ENCODE assay signal across 11 cellular contexts in genomic region chr6:8108031-8108660, GRCh38. TPM values are rescaled to one million over a fixed set of nuclear protein-coding genes. Genes with fewer than 3 reads are reported as not detected.
DNase-seq lines count a peak whose midpoint lies in the region; ATAC-seq, FAIRE-seq and TF ChIP-seq lines count a peak whose summit lies in the region.
"Had no signal": no experiment of that assay in that cellular context is flagged by ENCODE, and none has a peak within 500 bp of the region (broad histone marks: within the 10 kb centered on the region; RNA-seq: fewer than 3 reads in every experiment).

No MANE protein-coding gene starts in this region.

- peak overlapping the region; percentile 46 for H3K4me2 ChIP-seq in endothelial cell of umbilical vein (ENCODE audit: insufficient read depth, low read length)

- POLR2A ChIA-PET in Panc1 (lab: Charles Lee) (no interaction called here), endothelial cell of umbilical vein (lab: Charles Lee) (interaction anchor here (0.6 to 1.0 kb wide), 3 partner anchors 23 to 100 kb away, joined by 3 to 5 read pairs (median 5); no protein-coding TSS in a partner anchor)

- H4K20me1 ChIP-seq in endothelial cell of umbilical vein (replicated peaks; ENCODE audit: control insufficient read depth, extremely low read depth, insufficient read depth, low read length): no peaks in the 10 kb centered on the region

- H2AFZ ChIP-seq in endothelial cell of umbilical vein (ENCODE audit: low read depth, low read length): peak overlapping the region; percentile 47

- TF ChIP-seq CTCF in Panc1 (IDR thresholded peaks at IDR 0.05) (no peak), endothelial cell of umbilical vein (IDR thresholded peaks at IDR 0.05; ENCODE audit: extremely low read depth in 1 of 2, insufficient read depth in 1 of 2, low read depth in 1 of 2, low read length in 2 of 2) (no peak), coronary artery (IDR thresholded peaks at IDR 0.05) (no peak)

- no peak overlapping the region for H3K4me3 ChIP-seq in Panc1 (ENCODE audit: low read depth in 2 of 2, low read length in 2 of 2)
- no peak overlapping the region for H3K4me3 ChIP-seq in endothelial cell of umbilical vein (replicated peaks in 1 of 3; ENCODE audit: insufficient read depth in 1 of 3, low read depth in 1 of 3, low read length in 3 of 3)
- no peak overlapping the region for H3K4me3 ChIP-seq in coronary artery
- H3K4me3 ChIP-seq: uterus had no signal

- H3K27me3 ChIP-seq in Panc1 (ENCODE audit: control insufficient read depth, insufficient read depth, low read length) (no peaks in the 10 kb centered on the region), endothelial cell of umbilical vein (ENCODE audit: control insufficient read depth in 2 of 2, insufficient read depth in 2 of 2, low read length in 2 of 2) (no peaks in the 10 kb centered on the region)
- H3K27me3 ChIP-seq: uterus had no signal

- BruUV-seq in Panc1 (replicated peaks; lab: Mats Ljungman, UMichigan) (no TSS peak), endothelial cell of umbilical vein (replicated peaks; lab: Mats Ljungman, UMichigan) (TSS peak; percentile 28)

- H3K9ac ChIP-seq in endothelial cell of umbilical vein (replicated peaks; ENCODE audit: extremely low read depth, insufficient read depth, low read length): peak overlapping the region; percentile 49

- no peak for TF ChIP-seq POLR2A in endothelial cell of umbilical vein (IDR thresholded peaks at IDR 0.05; ENCODE audit: low read depth, low read length)

- FAIRE-seq in endothelial cell of umbilical vein (lab: Jason Lieb, UNC): peak; percentile 98

- H3K9me1 ChIP-seq in endothelial cell of umbilical vein (replicated peaks; ENCODE audit: control insufficient read depth, extremely low read depth, insufficient read depth, low read length): no peaks in the 10 kb centered on the region

- DNase-seq in DMS53 (lab: John Stamatoyannopoulos, UW) (peak; percentile 75), Panc1 (ENCODE audit: low read depth, low spot score) (peak; percentile 79), endothelial cell of umbilical vein (ENCODE audit: low read depth, low spot score) (peak; percentile 97), non-pigmented ciliary epithelial cell (ENCODE audit: low read depth) (peak; percentile 93), coronary artery (ENCODE audit: low spot score) (no peak), NCI-H2196 treated with DMSO at 0.1 percent for 48 hours (lab: John Stamatoyannopoulos, UW; ENCODE audit: unreplicated experiment) (no peak)
- no peak for DNase-seq in activated CD4-positive, CD25-positive, alpha-beta regulatory T cell treated with anti-CD3 and anti-CD28 coated beads, Interleukin-2, amount 50 U/mL, for 72 hours
- DNase-seq: activated T-cell treated with anti-CD3 and anti-CD28 coated beads, Interleukin-2, amount 50 U/mL, for 48 hours; NCI-H2081 treated with DMSO at 0.1 percent for 48 hours; uterus had no signal

- in situ Hi-C loops in Panc1 (cut with HindIII; ENCODE audit: low pct_unique_long_range_greater_than_20kb, low sequenced_read_pairs): no loop called here

- peak overlapping the region; percentile 62 for H3K27ac ChIP-seq in Panc1 (ENCODE audit: low read length)
- peak overlapping the region; percentile 85 for H3K27ac ChIP-seq in endothelial cell of umbilical vein (ENCODE audit: insufficient read depth, low read depth, low read length)
- H3K27ac ChIP-seq in coronary artery: no peak overlapping the region
- H3K27ac ChIP-seq: uterus had no signal

- intact Hi-C loops in Panc1 (cut with micrococcal nuclease; ENCODE audit: unreplicated experiment): no loop called here
- intact Hi-C loops in endothelial cell of umbilical vein (cut with micrococcal nuclease): loop anchor here (1.0 kb wide), 1 partner anchor 25 kb away; no protein-coding TSS in a partner anchor

- H3K9me3 ChIP-seq in Panc1 (ENCODE audit: control insufficient read depth, insufficient read depth, low read depth, low read length): no peaks in the 10 kb centered on the region
- H3K9me3 ChIP-seq in endothelial cell of umbilical vein (replicated peaks; ENCODE audit: control insufficient read depth, insufficient read depth, low read length): no peaks in the 10 kb centered on the region
- H3K9me3 ChIP-seq: uterus had no signal

- peak; percentile 98 for ATAC-seq in Panc1
- no peak for ATAC-seq in HG03571 (IDR thresholded peaks at IDR 0.05; ENCODE audit: unreplicated experiment)

- H3K79me2 ChIP-seq in endothelial cell of umbilical vein (ENCODE audit: control insufficient read depth, insufficient read depth, low read length): no peaks in the 10 kb centered on the region

- CTCF ChIA-PET in Panc1 (lab: Charles Lee): no interaction called here
- CTCF ChIA-PET in endothelial cell of umbilical vein (lab: Charles Lee): interaction anchor here (1.3 kb wide), 1 partner anchor 111 kb away, joined by 5 read pairs; no protein-coding TSS in a partner anchor

- H3K4me1 ChIP-seq in Panc1 (ENCODE audit: control insufficient read depth, insufficient read depth, low read length) (peaks cover 11% of the 10 kb centered on the region), endothelial cell of umbilical vein (ENCODE audit: control insufficient read depth, extremely low read depth, insufficient read depth, low read length) (peaks cover 18% of the 10 kb centered on the region)
- H3K4me1 ChIP-seq: uterus had no signal

- dilution Hi-C loops in endothelial cell of umbilical vein (cut with MboI; ENCODE audit: extremely low pct_ligation_motif_present, low sequenced_read_pairs): no loop called here

- H3K36me3 ChIP-seq in Panc1 (ENCODE audit: control insufficient read depth, insufficient read depth, low read length) (no peaks in the 10 kb centered on the region), endothelial cell of umbilical vein (ENCODE audit: control insufficient read depth in 2 of 2, extremely low read depth in 1 of 2, insufficient read depth in 2 of 2, low read length in 2 of 2) (no peaks in the 10 kb centered on the region)
- H3K36me3 ChIP-seq: uterus had no signal

TF ChIP-seq in endothelial cell of umbilical vein, 7 proteins besides CTCF, POLR2A, EP300 and RAD21:
- TF ChIP-seq MAX (IDR thresholded peaks at IDR 0.05; ENCODE audit: insufficient read depth, insufficient read length) (no peak), POLR2AphosphoS5 (IDR thresholded peaks at IDR 0.05; ENCODE audit: insufficient read depth, low read depth, low read length) (peak; percentile 84), GATA2 (IDR thresholded peaks at IDR 0.05; ENCODE audit: insufficient read depth, insufficient read length, low read depth, low read length) (peak; percentile 60), MYC (IDR thresholded peaks at IDR 0.05; ENCODE audit: low read depth, low read length) (peak; percentile 27), JUN (IDR thresholded peaks at IDR 0.05; ENCODE audit: borderline replicate concordance, insufficient read depth, insufficient read length, low read depth) (peak; percentile 91), FOS (IDR thresholded peaks at IDR 0.05; ENCODE audit: borderline replicate concordance, insufficient read depth, low read length) (peak; percentile 98), EZH2 (IDR thresholded peaks at IDR 0.05; ENCODE audit: borderline replicate concordance, low read depth, low read length, severe bottlenecking) (no peak)

RNA-seq across cellular contexts. Expression of gene EEF1E1, which starts 5.8 kb away (rescaled TPM):
- total RNA-seq in Panc1 (2021; ENCODE audit: unreplicated experiment) (59.5 TPM), endothelial cell of umbilical vein (58.1 and 62.4 TPM in 2 replicates)
- polyA plus RNA-seq in Panc1 (2012; ENCODE audit: insufficient read length): 34.1 TPM
- 42.5 and 53.8 TPM in 2 replicates for polyA plus RNA-seq in endothelial cell of umbilical vein
- 80.2 and 105 TPM in 2 replicates for polyA plus RNA-seq in endothelial cell of umbilical vein (2011; cell fraction: cytosol; rRNA removed)
- polyA plus RNA-seq in endothelial cell of umbilical vein (2011; cell fraction: nucleus; rRNA removed): 34.0 and 49.2 TPM in 2 replicates
- polyA plus RNA-seq in endothelial cell of umbilical vein (2012): 60.0 and 85.2 TPM in 2 replicates
- polyA minus RNA-seq in endothelial cell of umbilical vein: 24.1 and 25.1 TPM in 2 replicates
- 15.2 TPM for polyA minus RNA-seq in endothelial cell of umbilical vein (2011; cell fraction: cytosol; rRNA and poly(A)+ RNA removed)
- 23.5 and 24.3 TPM in 2 replicates for polyA minus RNA-seq in endothelial cell of umbilical vein (2011; cell fraction: nucleus; rRNA and poly(A)+ RNA removed)

RNA-seq across cellular contexts. Expression of gene BLOC1S5, which starts 44.0 kb away (rescaled TPM):
- total RNA-seq in Panc1 (2021; ENCODE audit: unreplicated experiment) (11.8 TPM), endothelial cell of umbilical vein (16.3 and 19.1 TPM in 2 replicates)
- 10.7 TPM for polyA plus RNA-seq in Panc1 (2012; ENCODE audit: insufficient read length)
- 3.1 and 3.9 TPM in 2 replicates for polyA plus RNA-seq in endothelial cell of umbilical vein
- polyA plus RNA-seq in endothelial cell of umbilical vein (2011; cell fraction: cytosol; rRNA removed): 5.9 and 6.5 TPM in 2 replicates
- polyA plus RNA-seq in endothelial cell of umbilical vein (2011; cell fraction: nucleus; rRNA removed): 3.2 and 4.2 TPM in 2 replicates
- polyA plus RNA-seq in endothelial cell of umbilical vein (2012): 17.5 and 18.6 TPM in 2 replicates
- polyA minus RNA-seq in endothelial cell of umbilical vein: 4.5 and 14.3 TPM in 2 replicates
- 4.0 TPM for polyA minus RNA-seq in endothelial cell of umbilical vein (2011; cell fraction: cytosol; rRNA and poly(A)+ RNA removed)
- 7.6 and 8.8 TPM in 2 replicates for polyA minus RNA-seq in endothelial cell of umbilical vein (2011; cell fraction: nucleus; rRNA and poly(A)+ RNA removed)

Comparison
In these comparisons a context has a peak if more than half of its experiments do, and no peak if none do; other contexts are left out.
1. DNase-seq: peak in DMS53 (single experiment), Panc1 (single experiment), endothelial cell of umbilical vein (single experiment) and non-pigmented ciliary epithelial cell (single experiment); none in activated CD4-positive, CD25-positive, alpha-beta regulatory T cell treated with anti-CD3 and anti-CD28 coated beads, Interleukin-2, amount 50 U/mL, for 72 hours (single experiment), coronary artery (single experiment) and NCI-H2196 treated with DMSO at 0.1 percent for 48 hours (single experiment).
2. H3K27ac ChIP-seq: peak in Panc1 (single experiment) and endothelial cell of umbilical vein (single experiment); none in coronary artery (0 of 2).